ENCODE assay signal across 1 cellular context in genomic region chr6:1983850-1984249, GRCh38.
TF ChIP-seq lines count a peak whose summit lies in the region.

No MANE protein-coding gene starts in this region.

TF ChIP-seq in SK-N-SH, 30 proteins besides CTCF, POLR2A, EP300 and RAD21 (continued from another document):
- TF ChIP-seq, protein P1, sequence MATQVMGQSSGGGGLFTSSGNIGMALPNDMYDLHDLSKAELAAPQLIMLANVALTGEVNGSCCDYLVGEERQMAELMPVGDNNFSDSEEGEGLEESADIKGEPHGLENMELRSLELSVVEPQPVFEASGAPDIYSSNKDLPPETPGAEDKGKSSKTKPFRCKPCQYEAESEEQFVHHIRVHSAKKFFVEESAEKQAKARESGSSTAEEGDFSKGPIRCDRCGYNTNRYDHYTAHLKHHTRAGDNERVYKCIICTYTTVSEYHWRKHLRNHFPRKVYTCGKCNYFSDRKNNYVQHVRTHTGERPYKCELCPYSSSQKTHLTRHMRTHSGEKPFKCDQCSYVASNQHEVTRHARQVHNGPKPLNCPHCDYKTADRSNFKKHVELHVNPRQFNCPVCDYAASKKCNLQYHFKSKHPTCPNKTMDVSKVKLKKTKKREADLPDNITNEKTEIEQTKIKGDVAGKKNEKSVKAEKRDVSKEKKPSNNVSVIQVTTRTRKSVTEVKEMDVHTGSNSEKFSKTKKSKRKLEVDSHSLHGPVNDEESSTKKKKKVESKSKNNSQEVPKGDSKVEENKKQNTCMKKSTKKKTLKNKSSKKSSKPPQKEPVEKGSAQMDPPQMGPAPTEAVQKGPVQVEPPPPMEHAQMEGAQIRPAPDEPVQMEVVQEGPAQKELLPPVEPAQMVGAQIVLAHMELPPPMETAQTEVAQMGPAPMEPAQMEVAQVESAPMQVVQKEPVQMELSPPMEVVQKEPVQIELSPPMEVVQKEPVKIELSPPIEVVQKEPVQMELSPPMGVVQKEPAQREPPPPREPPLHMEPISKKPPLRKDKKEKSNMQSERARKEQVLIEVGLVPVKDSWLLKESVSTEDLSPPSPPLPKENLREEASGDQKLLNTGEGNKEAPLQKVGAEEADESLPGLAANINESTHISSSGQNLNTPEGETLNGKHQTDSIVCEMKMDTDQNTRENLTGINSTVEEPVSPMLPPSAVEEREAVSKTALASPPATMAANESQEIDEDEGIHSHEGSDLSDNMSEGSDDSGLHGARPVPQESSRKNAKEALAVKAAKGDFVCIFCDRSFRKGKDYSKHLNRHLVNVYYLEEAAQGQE (IDR thresholded peaks at IDR 0.05; ENCODE audit: low read depth, low read length): no peak
- TF ChIP-seq FOXM1 (IDR thresholded peaks at IDR 0.05; ENCODE audit: low read depth): no peak
- no peak for TF ChIP-seq NFIC (IDR thresholded peaks at IDR 0.05; ENCODE audit: borderline replicate concordance)
